1 cellular context compared by ENCODE assay signal in genomic region chr6:149545754-149546471, GRCh38.
A peak's percentile ranks its signal among the peaks of the same experiment; 100 is the strongest.
TF ChIP-seq lines count a peak whose summit lies in the region.

PPIL4 (minus strand) TSS chr6:149546043; CDS start chr6:149546005, 38 bp downstream.

TF ChIP-seq in HepG2, 621 proteins besides CTCF, POLR2A, EP300 and RAD21 (continued from another document and continues in another):
- peak; percentile 96 for TF ChIP-seq TFDP2 (CRISPR knock-in tag; IDR thresholded peaks at IDR 0.05)
- no peak for TF ChIP-seq IKZF1 (IDR thresholded peaks at IDR 0.05)
- 0 out of 2 replicates have a peak, but pooled peaks have one; percentile 74 for TF ChIP-seq ZNF546 (CRISPR knock-in tag; conservative IDR thresholded peaks at IDR 0.05)
- TF ChIP-seq ZC3H13 (CRISPR knock-in tag; IDR thresholded peaks at IDR 0.05) = peak; percentile 64
- TF ChIP-seq KDM1A (CRISPR knock-in tag; IDR thresholded peaks at IDR 0.05) = no peak
- TF ChIP-seq RARG (CRISPR knock-in tag; IDR thresholded peaks at IDR 0.05; ENCODE audit: low read depth) = 0 out of 2 replicates have a peak, but pooled peaks have one; percentile 55
- TF ChIP-seq MXI1 (IDR thresholded peaks at IDR 0.05; ENCODE audit: borderline replicate concordance, low read depth, low read length) = peak; percentile 97; the same call in 2 of the 3 replicates
- TF ChIP-seq ZIK1 (CRISPR knock-in tag; IDR thresholded peaks at IDR 0.05; ENCODE audit: borderline replicate concordance, low read depth) = peak; percentile 63; the same call in 1 of the 2 replicates
- peak; percentile 52; the same call in 1 of the 2 replicates for TF ChIP-seq PHF21A (CRISPR knock-in tag; IDR thresholded peaks at IDR 0.05)
- TF ChIP-seq HOMEZ (CRISPR knock-in tag; IDR thresholded peaks at IDR 0.05; ENCODE audit: low read depth) = no peak; the same call in 1 of the 2 replicates
- TF ChIP-seq TFAP4 (IDR thresholded peaks at IDR 0.05; ENCODE audit: borderline replicate concordance, low read depth) = peak; percentile 98
- 0 out of 2 replicates have a peak, but pooled peaks have one; percentile 82 for TF ChIP-seq ZNF256 (CRISPR knock-in tag; conservative IDR thresholded peaks at IDR 0.05)
- peak; percentile 96 for TF ChIP-seq MYC (CRISPR knock-in tag; IDR thresholded peaks at IDR 0.05; ENCODE audit: borderline replicate concordance)
- 0 out of 2 replicates have a peak, but pooled peaks have one; percentile 4 for TF ChIP-seq ZNF646 (CRISPR knock-in tag; IDR thresholded peaks at IDR 0.05)
- peak; percentile 93 for TF ChIP-seq TARDBP (CRISPR knock-in tag; IDR thresholded peaks at IDR 0.05)
- TF ChIP-seq KDM3A (CRISPR knock-in tag; IDR thresholded peaks at IDR 0.05; ENCODE audit: low read depth) = peak; percentile 96
- TF ChIP-seq ZNF780A (CRISPR knock-in tag; IDR thresholded peaks at IDR 0.05) = no peak
- TF ChIP-seq NFATC3 (CRISPR knock-in tag; IDR thresholded peaks at IDR 0.05) = peak; percentile 95; the same call in 1 of the 2 replicates
- TF ChIP-seq THAP9 (CRISPR knock-in tag; IDR thresholded peaks at IDR 0.05; ENCODE audit: borderline replicate concordance) = peak; percentile 90
- no peak; the same call in 1 of the 2 replicates for TF ChIP-seq ZNF770 (CRISPR knock-in tag; IDR thresholded peaks at IDR 0.05)
- TF ChIP-seq SRSF1 (optimal IDR thresholded peaks at IDR 0.05; ENCODE audit: low read depth, low read length) = peak; percentile 73
- TF ChIP-seq ZNF597 (CRISPR knock-in tag; IDR thresholded peaks at IDR 0.05) = no peak
- no peak for TF ChIP-seq FIP1L1 (IDR thresholded peaks at IDR 0.05; ENCODE audit: borderline replicate concordance, insufficient read depth, low read depth, low read length)
- TF ChIP-seq ARNT (IDR thresholded peaks at IDR 0.05) = no peak
- TF ChIP-seq ZSCAN30 (CRISPR knock-in tag; IDR thresholded peaks at IDR 0.05) = no peak; the same call in 1 of the 2 replicates
- peak in 1 of 2 experiments; percentile 97; a peak in 2 of 4 replicates for TF ChIP-seq KLF16 (CRISPR knock-in tag; IDR thresholded peaks at IDR 0.05)
- 0 out of 2 replicates have a peak, but pooled peaks have one; percentile 30 for TF ChIP-seq ONECUT2 (CRISPR knock-in tag; IDR thresholded peaks at IDR 0.05)
- peak; percentile 69; the same call in 1 of the 2 replicates for TF ChIP-seq ZNF329 (CRISPR knock-in tag; IDR thresholded peaks at IDR 0.05; ENCODE audit: low read depth)
- 0 out of 2 replicates have a peak, but pooled peaks have one; percentile 28 for TF ChIP-seq ZNF746 (CRISPR knock-in tag; IDR thresholded peaks at IDR 0.05)
- TF ChIP-seq PATZ1 (CRISPR knock-in tag; IDR thresholded peaks at IDR 0.05) = peak; percentile 90
- peak; percentile 82 for TF ChIP-seq BCL3 (CRISPR knock-in tag; IDR thresholded peaks at IDR 0.05)
- no peak for TF ChIP-seq ZNF644 (CRISPR knock-in tag; IDR thresholded peaks at IDR 0.05; ENCODE audit: low read depth)
- peak; percentile 92 for TF ChIP-seq ZMYM4 (CRISPR knock-in tag; IDR thresholded peaks at IDR 0.05)
- peak; percentile 55; the same call in 1 of the 2 replicates for TF ChIP-seq GATAD2A (CRISPR knock-in tag; IDR thresholded peaks at IDR 0.05)
- TF ChIP-seq NCOA2 (CRISPR knock-in tag; IDR thresholded peaks at IDR 0.05) = 0 out of 2 replicates have a peak, but pooled peaks have one; percentile 53
- peak; percentile 84; the same call in 1 of the 2 replicates for TF ChIP-seq ZNF792 (CRISPR knock-in tag; IDR thresholded peaks at IDR 0.05)
- peak; percentile 93 for TF ChIP-seq TBX2 (CRISPR knock-in tag; IDR thresholded peaks at IDR 0.05; ENCODE audit: borderline replicate concordance)
- no peak; the same call in 1 of the 2 replicates for TF ChIP-seq NCOR1 (IDR thresholded peaks at IDR 0.05; ENCODE audit: borderline replicate concordance, low read length)
- peak; percentile 82 for TF ChIP-seq HNRNPUL1 (IDR thresholded peaks at IDR 0.05; ENCODE audit: low read depth, low read length)
- peak; percentile 75 for TF ChIP-seq AGO1 (IDR thresholded peaks at IDR 0.05; ENCODE audit: low read depth, low read length, poor library complexity, severe bottlenecking)
- no peak for TF ChIP-seq ZNF577 (CRISPR knock-in tag; IDR thresholded peaks at IDR 0.05; ENCODE audit: borderline replicate concordance, low read depth)
- no peak for TF ChIP-seq NR3C1 (CRISPR knock-in tag; IDR thresholded peaks at IDR 0.05)
